8 cellular contexts compared by ENCODE assay signal in genomic region chr11:22624742-22625447, GRCh38. TPM values are rescaled to one million over a fixed set of nuclear protein-coding genes. Genes with fewer than 3 reads are reported as not detected.
DNase-seq lines count a peak whose midpoint lies in the region; ATAC-seq and TF ChIP-seq lines count a peak whose summit lies in the region.

No MANE protein-coding gene starts in this region.

- peak; percentile 84 to 91 for DNase-seq in NCI-H446 (lab: John Stamatoyannopoulos, UW)
- peak; percentile 73 for DNase-seq in activated CD4-positive, alpha-beta memory T cell treated with anti-CD3 and anti-CD28 coated beads for 36 hours
- DNase-seq in endodermal cell, result peak; percentile 94
- DNase-seq in midbrain (lab: John Stamatoyannopoulos, UW), result peak; percentile 71
- DNase-seq in stimulated activated CD8-positive, alpha-beta memory T cell treated with anti-CD3 and anti-CD28 coated beads, Interleukin-7, amount 100 ng/mL, for 24 hours (ENCODE audit: low read depth), result peak; percentile 31

- intact Hi-C loops in activated CD4-positive, alpha-beta memory T cell treated with anti-CD3 and anti-CD28 coated beads for 36 hours (cut with micrococcal nuclease), result loop anchor here (1.0 to 5.0 kb wide), 2 partner anchors 48 to 204 kb away; partner anchors contain the start of gene SVIP

- H3K36me3 ChIP-seq in BLaER1 treated with 17β-estradiol and CSF1 and Interleukin-3, amounts not matched to agents 10 nM and 100 nM, result peaks cover 0 to 38% (median 5%) of the 10 kb centered on the region in 11 experiments; a peak in 6 of 22 replicates
- H3K36me3 ChIP-seq in endodermal cell (ENCODE audit: control insufficient read depth, insufficient read depth, low read length), result no peaks in the 10 kb centered on the region

- H4K20me1 ChIP-seq in BLaER1 treated with 17β-estradiol and CSF1 and Interleukin-3, amounts not matched to agents 10 nM and 100 nM, result peaks cover 0 to 4% (median 0%) of the 10 kb centered on the region in 11 experiments; a peak in 3 of 22 replicates

- CTCF ChIA-PET in activated CD4-positive, alpha-beta memory T cell treated with anti-CD3 and anti-CD28 coated beads for 36 hours (lab: Charles Lee), result interaction anchor here (0.7 to 3.4 kb wide), 3 partner anchors 10 to 205 kb away, joined by 3 to 13 read pairs (median 3); partner anchors contain the start of gene SVIP

- 4 to 12% methylated on average over 14 to 31 of the region's 31 CpGs for WGBS in endodermal cell (ENCODE audit: insufficient coverage in 1 of 2, insufficient read length in 1 of 2), 2 experiments

- H3K36me3 Mint-ChIP-seq in activated CD4-positive, alpha-beta memory T cell treated with anti-CD3 and anti-CD28 coated beads for 36 hours, result peaks cover 25% of the 10 kb centered on the region
- peaks cover under 1% of the 10 kb centered on the region for H3K36me3 Mint-ChIP-seq in endodermal cell (ENCODE audit: low read depth)

- peak overlapping the region; percentile 97 for H3K4me3 Mint-ChIP-seq in activated CD4-positive, alpha-beta memory T cell treated with anti-CD3 and anti-CD28 coated beads for 36 hours
- H3K4me3 Mint-ChIP-seq in endodermal cell, result peak overlapping the region; percentile 91

- no peaks in the 10 kb centered on the region for H3K27me3 Mint-ChIP-seq in activated CD4-positive, alpha-beta memory T cell treated with anti-CD3 and anti-CD28 coated beads for 36 hours
- H3K27me3 Mint-ChIP-seq in endodermal cell (ENCODE audit: insufficient read depth), result no peaks in the 10 kb centered on the region

- peak overlapping the region; percentile 72 to 85 (median 79) for H3K4me3 ChIP-seq in BLaER1 treated with 17β-estradiol and CSF1 and Interleukin-3, amounts not matched to agents 10 nM and 100 nM
- H3K4me3 ChIP-seq in endodermal cell (ENCODE audit: low read length), result peak overlapping the region; percentile 99

- no peaks in the 10 kb centered on the region for H3K27me3 ChIP-seq in BLaER1 treated with 17β-estradiol and CSF1 and Interleukin-3, amounts not matched to agents 10 nM and 100 nM
- H3K27me3 ChIP-seq in endodermal cell (ENCODE audit: control insufficient read depth, insufficient read depth, low read length, poor library complexity, severe bottlenecking), result no peaks in the 10 kb centered on the region

- peak overlapping the region; percentile 76 to 95 (median 92) for H3K27ac ChIP-seq in BLaER1 treated with 17β-estradiol and CSF1 and Interleukin-3, amounts not matched to agents 10 nM and 100 nM
- H3K27ac ChIP-seq in endodermal cell (ENCODE audit: low read depth, low read length), result peak overlapping the region; percentile 88

- peak overlapping the region; percentile 96 for H3K27ac Mint-ChIP-seq in activated CD4-positive, alpha-beta memory T cell treated with anti-CD3 and anti-CD28 coated beads for 36 hours
- H3K27ac Mint-ChIP-seq in endodermal cell, result peak overlapping the region; percentile 99

- peak overlapping the region; percentile 72 to 91 (median 89) for H3K9ac ChIP-seq in BLaER1 treated with 17β-estradiol and CSF1 and Interleukin-3, amounts not matched to agents 10 nM and 100 nM
- peak overlapping the region; percentile 90 for H3K9ac ChIP-seq in endodermal cell (ENCODE audit: extremely low read depth, low read length, poor library complexity, severe bottlenecking)

- peaks cover 31% of the 10 kb centered on the region for H3K4me1 Mint-ChIP-seq in activated CD4-positive, alpha-beta memory T cell treated with anti-CD3 and anti-CD28 coated beads for 36 hours (ENCODE audit: low read depth)
- peaks cover 8% of the 10 kb centered on the region for H3K4me1 Mint-ChIP-seq in endodermal cell

- peak; percentile 73 for TF ChIP-seq CTCF in endodermal cell (conservative IDR thresholded peaks at IDR 0.05)

- peak; percentile 29 for TF ChIP-seq POLR2A in GM19193 (IDR thresholded peaks at IDR 0.05; ENCODE audit: extremely low read depth, insufficient read depth, insufficient read length)

- H3K4me2 ChIP-seq in BLaER1 treated with 17β-estradiol and CSF1 and Interleukin-3, amounts not matched to agents 10 nM and 100 nM, result peak overlapping the region; percentile 68 to 96 (median 89)

- H3K9me3 Mint-ChIP-seq in activated CD4-positive, alpha-beta memory T cell treated with anti-CD3 and anti-CD28 coated beads for 36 hours, result no peaks in the 10 kb centered on the region
- H3K9me3 Mint-ChIP-seq in endodermal cell, result no peaks in the 10 kb centered on the region

- H3K4me1 ChIP-seq in BLaER1 treated with 17β-estradiol and CSF1 and Interleukin-3, amounts not matched to agents 10 nM and 100 nM, result peaks cover 16 to 32% (median 27%) of the 10 kb centered on the region in 10 experiments
- no peaks in the 10 kb centered on the region for H3K4me1 ChIP-seq in endodermal cell (ENCODE audit: control insufficient read depth, insufficient read depth, low read length)

- ATAC-seq in HG03432 (IDR thresholded peaks at IDR 0.05; ENCODE audit: unreplicated experiment), result peak; percentile 64

- POLR2A ChIA-PET in activated CD4-positive, alpha-beta memory T cell treated with anti-CD3 and anti-CD28 coated beads for 36 hours (lab: Charles Lee), result interaction anchor here (1.3 to 1.7 kb wide), 2 partner anchors 10 to 204 kb away, joined by 4 to 5 read pairs; partner anchors contain the start of gene SVIP

- peaks cover 0 to 9% (median 6%) of the 10 kb centered on the region in 11 experiments; a peak in 15 of 22 replicates for H3K9me3 ChIP-seq in BLaER1 treated with 17β-estradiol and CSF1 and Interleukin-3, amounts not matched to agents 10 nM and 100 nM (replicated peaks in 1 of 11)
- no peaks in the 10 kb centered on the region for H3K9me3 ChIP-seq in endodermal cell (ENCODE audit: control insufficient read depth, low read length)

RNA-seq across cellular contexts. Expression of gene FANCF, which starts 0.7 kb away (rescaled TPM):
- 10 to 100 TPM; 10.5 to 11.1 TPM for total RNA-seq in activated CD4-positive, alpha-beta memory T cell treated with anti-CD3 and anti-CD28 coated beads for 36 hours
- total RNA-seq in endodermal cell, result 10 to 100 TPM; 19.7 to 28.7 TPM
- polyA plus RNA-seq in endodermal cell (2013, experiment 1 of 2), result 19.7 TPM
- polyA plus RNA-seq in endodermal cell (2013, experiment 2 of 2), result 17.6 TPM

RNA-seq across cellular contexts. Expression of gene GAS2, which starts 41.5 kb away (rescaled TPM):
- total RNA-seq in activated CD4-positive, alpha-beta memory T cell treated with anti-CD3 and anti-CD28 coated beads for 36 hours, result 1 to 10 TPM in 1 of 2 experiments, under 1 TPM in 1; 0.85 to 1.1 TPM
- total RNA-seq in endodermal cell, result 1 to 10 TPM; 3.0 to 4.1 TPM
- 5.6 TPM for polyA plus RNA-seq in endodermal cell (2013, experiment 1 of 2)
- polyA plus RNA-seq in endodermal cell (2013, experiment 2 of 2), result 4.8 TPM

Comparison
In these comparisons a context has a peak if more than half of its experiments do, and no peak if none do; other contexts are left out.
1. Peak in every context shown above with its lines: DNase-seq, ATAC-seq, H3K4me3 ChIP-seq and H3K27ac ChIP-seq.
2. DNase-seq: peak in every context shown above with its lines; median percentile 94 in endodermal cell; 88 in NCI-H446; 73 in activated CD4-positive, alpha-beta memory T cell treated with anti-CD3 and anti-CD28 coated beads for 36 hours; 71 in midbrain; 31 in stimulated activated CD8-positive, alpha-beta memory T cell treated with anti-CD3 and anti-CD28 coated beads, Interleukin-7, amount 100 ng/mL, for 24 hours.